In genomic region chr12:89882051-89882450, GRCh38 we compare ENCODE assay signal across 9 cellular contexts.
DNase-seq lines count a peak whose midpoint lies in the region; ATAC-seq and TF ChIP-seq lines count a peak whose summit lies in the region.
"Had no signal": no experiment of that assay in that cellular context is flagged by ENCODE, and none has a peak within 500 bp of the region (broad histone marks: within the 10 kb centered on the region; RNA-seq: fewer than 3 reads in every experiment).

No MANE protein-coding gene starts in this region.

- peak; percentile 61 for DNase-seq in AG04449 (ENCODE audit: low read depth, low spot score)
- DNase-seq in astrocyte of the spinal cord (ENCODE audit: low read depth, low spot score): peak; percentile 32
- no peak for DNase-seq in AML-193 (lab: John Stamatoyannopoulos, UW)
- no peak for DNase-seq in omental fat pad (ENCODE audit: low spot score)
- no peak for DNase-seq in NCI-H2196 treated with DMSO at 0.1 percent for 48 hours (lab: John Stamatoyannopoulos, UW; ENCODE audit: unreplicated experiment)
- no peak for DNase-seq in A172 (ENCODE audit: low spot score)
- DNase-seq: left cardiac atrium had no signal

- CTCF ChIA-PET in AG04449 (lab: Yijun Ruan, JAX): no interaction called here

- TF ChIP-seq CTCF in AG04449 (IDR thresholded peaks at IDR 0.05; ENCODE audit: insufficient read depth, low read length, missing control alignments) (no peak), astrocyte of the spinal cord (IDR thresholded peaks at IDR 0.05; ENCODE audit: low read depth, low read length) (no peak), omental fat pad (IDR thresholded peaks at IDR 0.05) (no peak)

- ATAC-seq in GM18861 (IDR thresholded peaks at IDR 0.05; ENCODE audit: unreplicated experiment) (peak; percentile 34), HG03097 (IDR thresholded peaks at IDR 0.05; ENCODE audit: low FRiP score, unreplicated experiment) (peak; percentile 40), omental fat pad (ENCODE audit: low FRiP score) (no peak)

- in situ Hi-C loops in astrocyte of the spinal cord (cut with HindIII; ENCODE audit: low sequenced_read_pairs): no loop called here

- POLR2A ChIA-PET in AG04449 (lab: Yijun Ruan, JAX): no interaction called here

- H3K4me3 ChIP-seq in AG04449 (ENCODE audit: low read depth, low read length) (no peak overlapping the region), astrocyte of the spinal cord (ENCODE audit: low read depth, low read length) (no peak overlapping the region)

Comparison
In these comparisons a context has a peak if more than half of its experiments do, and no peak if none do; other contexts are left out.
1. DNase-seq: peak in AG04449 (single experiment) and astrocyte of the spinal cord (single experiment); none in AML-193 (0 of 2), omental fat pad (single experiment), NCI-H2196 treated with DMSO at 0.1 percent for 48 hours (single experiment) and A172 (single experiment).